8 cellular contexts compared by ENCODE assay signal in genomic region chr12:4031703-4032291, GRCh38.
DNase-seq lines count a peak whose midpoint lies in the region; ATAC-seq and TF ChIP-seq lines count a peak whose summit lies in the region.

No MANE protein-coding gene starts in this region.

- no peak for DNase-seq in GM23338 (ENCODE audit: low spot score)
- DNase-seq in activated T-helper 1 cell treated with anti-CD3 and anti-CD28 coated beads, Interleukin-12 subunit alpha, Interleukin-12 subunit beta, Interleukin-2, Interleukin-4 antibody, amounts not matched to agents 30 ng/mL and 10 ng/mL and 1 ng/mL, durations not matched to agents 14 hours and 24 hours and 36 hours (ENCODE audit: low spot score), result no peak
- peak; percentile 34 for DNase-seq in hepatocyte (ENCODE audit: low spot score)
- no peak for DNase-seq in smooth muscle cell (lab: John Stamatoyannopoulos, UW; ENCODE audit: unreplicated experiment)
- DNase-seq in GOT3 (lab: John Stamatoyannopoulos, UW), result no peak
- no peak for DNase-seq in HUDEP-2 (lab: John Stamatoyannopoulos, UW; ENCODE audit: unreplicated experiment in 76 of 76)

- H3K9me2 ChIP-seq in GM23338 (ENCODE audit: insufficient read depth), result 0 out of 2 replicates have a peak, but pooled peaks cover 10% of the 10 kb centered on the region
- H3K9me2 ChIP-seq in hepatocyte (replicated peaks; ENCODE audit: insufficient read depth), result no peaks in the 10 kb centered on the region

- H3K9me3 ChIP-seq in hepatocyte (ENCODE audit: low read depth), result no peaks in the 10 kb centered on the region
- H3K9me3 ChIP-seq in smooth muscle cell (replicated peaks; ENCODE audit: low read depth), result no peaks in the 10 kb centered on the region

- H3K36me3 ChIP-seq in GM23338 (ENCODE audit: insufficient read depth) (no peaks in the 10 kb centered on the region), hepatocyte (replicated peaks; ENCODE audit: insufficient read depth, low read depth) (no peaks in the 10 kb centered on the region), smooth muscle cell (ENCODE audit: low read depth) (no peaks in the 10 kb centered on the region)

- H2AFZ ChIP-seq in GM23338, result no peak overlapping the region
- no peak overlapping the region for H2AFZ ChIP-seq in hepatocyte
- H2AFZ ChIP-seq in smooth muscle cell (ENCODE audit: low read depth), result peak overlapping the region; percentile 72

- H3K4me1 ChIP-seq in GM23338 (ENCODE audit: insufficient read depth) (peaks cover 19% of the 10 kb centered on the region), hepatocyte (ENCODE audit: insufficient read depth) (peaks cover 18% of the 10 kb centered on the region), smooth muscle cell (ENCODE audit: low read depth) (peaks cover 16% of the 10 kb centered on the region)

- H4K20me1 ChIP-seq in GM23338 (replicated peaks; ENCODE audit: insufficient read depth), result no peaks in the 10 kb centered on the region
- H4K20me1 ChIP-seq in hepatocyte (ENCODE audit: insufficient read depth, poor library complexity, severe bottlenecking), result no peaks in the 10 kb centered on the region
- H4K20me1 ChIP-seq in smooth muscle cell (ENCODE audit: low read depth), result no peaks in the 10 kb centered on the region

- H3K4me3 Mint-ChIP-seq in GM23338, result no peak overlapping the region; the same call in 2 of the 3 replicates
- peak overlapping the region; percentile 46 for H3K4me3 Mint-ChIP-seq in activated T-helper 1 cell treated with anti-CD3 and anti-CD28 coated beads, Interleukin-12 subunit alpha, Interleukin-12 subunit beta, Interleukin-2, Interleukin-4 antibody, amounts not matched to agents 30 ng/mL and 10 ng/mL and 1 ng/mL, durations not matched to agents 14 hours and 24 hours and 36 hours

- H3K79me2 ChIP-seq in GM23338 (replicated peaks; ENCODE audit: insufficient read depth) (no peaks in the 10 kb centered on the region), hepatocyte (no peaks in the 10 kb centered on the region), smooth muscle cell (ENCODE audit: low read depth) (no peaks in the 10 kb centered on the region)

- intact Hi-C loops in activated T-helper 1 cell treated with anti-CD3 and anti-CD28 coated beads, Interleukin-12 subunit alpha, Interleukin-12 subunit beta, Interleukin-2, Interleukin-4 antibody, amounts not matched to agents 30 ng/mL and 10 ng/mL and 1 ng/mL, durations not matched to agents 14 hours and 24 hours and 36 hours (cut with micrococcal nuclease), result loop anchor here (1.0 to 2.0 kb wide), 3 partner anchors 25 to 241 kb away; partner anchors contain the start of gene CCND2

- H3K4me2 ChIP-seq in GM23338 (peak overlapping the region; percentile 62; the same call in 1 of the 2 replicates), hepatocyte (peak overlapping the region; percentile 78), smooth muscle cell (peak overlapping the region; percentile 88)

- no peak overlapping the region for H3K4me3 ChIP-seq in GM23338
- no peak overlapping the region for H3K4me3 ChIP-seq in hepatocyte
- peak overlapping the region; percentile 31 for H3K4me3 ChIP-seq in smooth muscle cell

- H3K4me1 Mint-ChIP-seq in GM23338, result peaks cover 42% of the 10 kb centered on the region
- peaks cover 20% of the 10 kb centered on the region for H3K4me1 Mint-ChIP-seq in activated T-helper 1 cell treated with anti-CD3 and anti-CD28 coated beads, Interleukin-12 subunit alpha, Interleukin-12 subunit beta, Interleukin-2, Interleukin-4 antibody, amounts not matched to agents 30 ng/mL and 10 ng/mL and 1 ng/mL, durations not matched to agents 14 hours and 24 hours and 36 hours (ENCODE audit: low read depth)

- H3F3A ChIP-seq in GM23338 (replicated peaks; ENCODE audit: low read depth), result peaks cover 21% of the 10 kb centered on the region; the same call in 1 of the 2 replicates
- peaks cover 3% of the 10 kb centered on the region for H3F3A ChIP-seq in smooth muscle cell (ENCODE audit: low read depth)

- no peak overlapping the region for H3K27ac Mint-ChIP-seq in GM23338
- no peak overlapping the region for H3K27ac Mint-ChIP-seq in activated T-helper 1 cell treated with anti-CD3 and anti-CD28 coated beads, Interleukin-12 subunit alpha, Interleukin-12 subunit beta, Interleukin-2, Interleukin-4 antibody, amounts not matched to agents 30 ng/mL and 10 ng/mL and 1 ng/mL, durations not matched to agents 14 hours and 24 hours and 36 hours

- ATAC-seq in GM23338 (peak; percentile 5), HG03439 (IDR thresholded peaks at IDR 0.05; ENCODE audit: unreplicated experiment) (no peak), HG02798 (IDR thresholded peaks at IDR 0.05; ENCODE audit: poor library complexity, unreplicated experiment) (no peak)

- peaks cover 12% of the 10 kb centered on the region; the same call in 1 of the 2 replicates for H3K27me3 ChIP-seq in GM23338 (ENCODE audit: insufficient read depth)
- no peaks in the 10 kb centered on the region for H3K27me3 ChIP-seq in hepatocyte
- no peaks in the 10 kb centered on the region for H3K27me3 ChIP-seq in smooth muscle cell (ENCODE audit: low read depth)

- 75% methylated on average over 30 of the region's 30 CpGs for WGBS in hepatocyte (ENCODE audit: low lambda C conversion rate, missing lambda C conversion rate)
- whole genome bisulfite sequencing in smooth muscle cell (ENCODE audit: low lambda C conversion rate), result 52% methylated on average over 30 of the region's 30 CpGs

- H3K27me3 Mint-ChIP-seq in GM23338 (ENCODE audit: insufficient read depth, low read depth, poor library complexity), result peaks cover 35% of the 10 kb centered on the region
- peaks cover 17% of the 10 kb centered on the region for H3K27me3 Mint-ChIP-seq in activated T-helper 1 cell treated with anti-CD3 and anti-CD28 coated beads, Interleukin-12 subunit alpha, Interleukin-12 subunit beta, Interleukin-2, Interleukin-4 antibody, amounts not matched to agents 30 ng/mL and 10 ng/mL and 1 ng/mL, durations not matched to agents 14 hours and 24 hours and 36 hours (ENCODE audit: insufficient read depth)

- H3K9me3 Mint-ChIP-seq in GM23338, result peaks cover 11% of the 10 kb centered on the region; the same call in 2 of the 3 replicates
- no peaks in the 10 kb centered on the region for H3K9me3 Mint-ChIP-seq in activated T-helper 1 cell treated with anti-CD3 and anti-CD28 coated beads, Interleukin-12 subunit alpha, Interleukin-12 subunit beta, Interleukin-2, Interleukin-4 antibody, amounts not matched to agents 30 ng/mL and 10 ng/mL and 1 ng/mL, durations not matched to agents 14 hours and 24 hours and 36 hours

- H3K36me3 Mint-ChIP-seq in GM23338 (ENCODE audit: low read depth), result peaks cover 17% of the 10 kb centered on the region
- H3K36me3 Mint-ChIP-seq in activated T-helper 1 cell treated with anti-CD3 and anti-CD28 coated beads, Interleukin-12 subunit alpha, Interleukin-12 subunit beta, Interleukin-2, Interleukin-4 antibody, amounts not matched to agents 30 ng/mL and 10 ng/mL and 1 ng/mL, durations not matched to agents 14 hours and 24 hours and 36 hours (ENCODE audit: low read depth), result no peaks in the 10 kb centered on the region

- peak overlapping the region; percentile 75 for H3K9ac ChIP-seq in smooth muscle cell (ENCODE audit: low read depth)

- H3K27ac ChIP-seq in GM23338 (ENCODE audit: low read depth) (peak overlapping the region; percentile 94), hepatocyte (peak overlapping the region; percentile 97), smooth muscle cell (ENCODE audit: low read depth) (peak overlapping the region; percentile 82)

- TF ChIP-seq CTCF in GM23338 (conservative IDR thresholded peaks at IDR 0.05; ENCODE audit: low read depth in 2 of 2) (no peak), hepatocyte (IDR thresholded peaks at IDR 0.05; ENCODE audit: poor library complexity) (peak; percentile 4), smooth muscle cell (IDR thresholded peaks at IDR 0.05; ENCODE audit: borderline replicate concordance, insufficient read depth, poor library complexity, severe bottlenecking) (no peak)

TF ChIP-seq in GM23338, 12 proteins besides CTCF, POLR2A, EP300 and RAD21 (continues in another document):
- TF ChIP-seq EZH2 (IDR thresholded peaks at IDR 0.05; ENCODE audit: low read depth, unreplicated experiment), result no peak
- no peak for TF ChIP-seq REST (IDR thresholded peaks at IDR 0.05; ENCODE audit: unreplicated experiment)
- no peak for TF ChIP-seq NANOG (IDR thresholded peaks at IDR 0.05; ENCODE audit: borderline replicate concordance)
- no peak for TF ChIP-seq ZNF331 (CRISPR knock-in tag; IDR thresholded peaks at IDR 0.05; ENCODE audit: low read depth)
- TF ChIP-seq JUNB (IDR thresholded peaks at IDR 0.05; ENCODE audit: unreplicated experiment), result no peak
- TF ChIP-seq ETS1 (IDR thresholded peaks at IDR 0.05), result no peak
